Comparison of ENCODE assay signal across 1 cellular context in the genomic region with DNA sequence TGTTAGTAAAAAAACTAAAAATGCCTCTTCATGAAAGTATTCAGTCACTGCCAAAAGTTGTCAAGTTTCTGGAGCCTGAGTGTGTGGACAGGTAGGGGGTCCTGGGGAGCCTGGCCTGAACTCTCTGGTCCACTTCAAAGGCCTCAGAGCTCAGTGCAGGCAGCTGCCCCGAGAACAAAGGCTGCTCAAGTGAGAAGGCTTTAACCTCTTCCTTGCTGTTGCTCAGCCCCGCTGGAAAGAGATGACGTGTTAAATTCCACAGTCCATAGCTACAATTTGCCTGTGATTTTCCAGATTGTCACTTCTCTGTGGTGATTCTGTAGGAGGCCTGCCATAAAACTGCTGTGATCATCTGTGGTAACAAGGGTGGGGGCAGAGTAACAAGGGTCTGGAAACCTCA.
TF ChIP-seq lines count a peak whose summit lies in the region.

No MANE protein-coding gene starts in this region.

TF ChIP-seq in IMR-90, 13 proteins besides CTCF, POLR2A, EP300 and RAD21:
- TF ChIP-seq NFE2L2 (IDR thresholded peaks at IDR 0.05; ENCODE audit: low read depth, low read length): no peak
- no peak for TF ChIP-seq RFX5 (IDR thresholded peaks at IDR 0.05; ENCODE audit: low read depth, low read length)
- no peak for TF ChIP-seq CEBPB (IDR thresholded peaks at IDR 0.05; ENCODE audit: low read depth, low read length)
- no peak for TF ChIP-seq ELK1 (IDR thresholded peaks at IDR 0.05; ENCODE audit: borderline replicate concordance, low read depth, low read length)
- no peak for TF ChIP-seq FOS (IDR thresholded peaks at IDR 0.05; ENCODE audit: low read depth, low read length)
- TF ChIP-seq, protein P1, sequence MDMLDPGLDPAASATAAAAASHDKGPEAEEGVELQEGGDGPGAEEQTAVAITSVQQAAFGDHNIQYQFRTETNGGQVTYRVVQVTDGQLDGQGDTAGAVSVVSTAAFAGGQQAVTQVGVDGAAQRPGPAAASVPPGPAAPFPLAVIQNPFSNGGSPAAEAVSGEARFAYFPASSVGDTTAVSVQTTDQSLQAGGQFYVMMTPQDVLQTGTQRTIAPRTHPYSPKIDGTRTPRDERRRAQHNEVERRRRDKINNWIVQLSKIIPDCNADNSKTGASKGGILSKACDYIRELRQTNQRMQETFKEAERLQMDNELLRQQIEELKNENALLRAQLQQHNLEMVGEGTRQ (IDR thresholded peaks at IDR 0.05; ENCODE audit: low read depth, low read length): no peak
- TF ChIP-seq MAZ (IDR thresholded peaks at IDR 0.05; ENCODE audit: borderline replicate concordance, low read depth, low read length): no peak
- TF ChIP-seq SMC3 (IDR thresholded peaks at IDR 0.05; ENCODE audit: low read depth, low read length): no peak
- TF ChIP-seq MAFK (IDR thresholded peaks at IDR 0.05; ENCODE audit: low read depth, low read length): no peak
- no peak for TF ChIP-seq CHD1 (IDR thresholded peaks at IDR 0.05; ENCODE audit: low read depth, low read length)
- no peak for TF ChIP-seq BHLHE40 (IDR thresholded peaks at IDR 0.05; ENCODE audit: low read depth, low read length)
- TF ChIP-seq MXI1 (IDR thresholded peaks at IDR 0.05; ENCODE audit: borderline replicate concordance, low read depth, low read length): no peak
- no peak for TF ChIP-seq RCOR1 (IDR thresholded peaks at IDR 0.05; ENCODE audit: insufficient replicate concordance, low read length)
